In genomic region chr3:10136426-10137005, GRCh38 we compare ENCODE assay signal across 24 cellular contexts. TPM values are rescaled to one million over a fixed set of nuclear protein-coding genes. Genes with fewer than 3 reads are reported as not detected.
"Had no signal": no experiment of that assay in that cellular context is flagged by ENCODE, and none has a peak within 500 bp of the region (broad histone marks: within the 10 kb centered on the region; RNA-seq: fewer than 3 reads in every experiment).

No MANE protein-coding gene starts in this region.

- H3K36me3 ChIP-seq: MG63, SJSA1 had no signal

- H3K27me3 ChIP-seq: MG63, SJSA1 had no signal

- DNase-seq: Karpas-422, KG1, MG63, NCI-H1092, NCI-H1105 treated with DMSO at 0.1 percent for 48 hours, NCI-H1417 treated with DMSO at 0.1 percent for 48 hours, NCI-H146, NCI-H1694 treated with DMSO at 0.1 percent for 48 hours, NCI-H1930, NCI-H2081, NCI-H2107, NCI-H2227 treated with DMSO at 0.1 percent for 48 hours, NCI-H524, NCI-H69, NCI-H774, Right ventricle myocardium superior, RPMI8226, SIG-M5, T-helper 1 cell had no signal

- H3K4me3 ChIP-seq: MG63, SJSA1, SK-N-MC had no signal

- H3K27me3 Mint-ChIP-seq: IgD-negative memory B cell had no signal

- H3K27ac ChIP-seq: SJSA1, SK-N-MC had no signal

- H3K9me3 ChIP-seq: MG63, SJSA1 had no signal

- H3K36me3 Mint-ChIP-seq: IgD-negative memory B cell had no signal

- H3K4me1 ChIP-seq: SJSA1 had no signal

- H3K9me3 Mint-ChIP-seq: IgD-negative memory B cell had no signal

RNA-seq across cellular contexts. Expression of gene FANCD2OS, which starts 28.5 kb away (rescaled TPM):
- total RNA-seq: HT1080, NCI-H460, Right ventricle myocardium superior, SJSA1 had no signal
- polyA plus RNA-seq: IgD-negative memory B cell had no signal
